25 cellular contexts compared by ENCODE assay signal in the genomic region with DNA sequence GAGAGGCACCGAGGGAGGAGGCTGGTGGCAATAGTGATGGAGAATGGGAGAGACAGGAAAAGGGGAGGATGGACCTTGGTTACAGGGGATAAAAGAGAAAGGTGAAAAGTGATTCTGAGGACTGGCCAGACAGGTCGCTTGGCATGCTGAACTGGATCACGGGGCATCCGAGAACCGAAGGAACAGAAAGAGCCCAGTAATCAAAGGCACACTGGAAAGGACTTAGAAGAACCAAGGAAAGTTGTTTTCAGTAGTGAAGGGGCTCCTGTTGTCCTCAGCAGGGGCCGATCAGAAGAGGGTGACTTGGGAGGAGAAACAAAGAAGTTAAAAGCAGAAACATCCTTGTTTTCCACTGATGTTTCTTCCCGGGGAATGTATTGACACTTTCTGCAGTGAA. TPM values are rescaled to one million over a fixed set of nuclear protein-coding genes. Genes with fewer than 3 reads are reported as not detected.
DNase-seq lines count a peak whose midpoint lies in the region; ATAC-seq, FAIRE-seq and TF ChIP-seq lines count a peak whose summit lies in the region.
"Had no signal": no experiment of that assay in that cellular context is flagged by ENCODE, and none has a peak within 500 bp of the region (broad histone marks: within the 10 kb centered on the region; RNA-seq: fewer than 3 reads in every experiment).

No MANE protein-coding gene starts in this region.

- H3K9ac ChIP-seq in H1 (replicated peaks in 1 of 4; ENCODE audit: extremely low read depth in 1 of 4, low read depth in 3 of 4, low read length in 3 of 4), result no peak overlapping the region
- H3K9ac ChIP-seq in neural progenitor cell, result no peak overlapping the region
- H3K9ac ChIP-seq: KMS-11 had no signal

- no peak overlapping the region for H2AK5ac ChIP-seq in H1 (ENCODE audit: low read depth, low read length)

- H3K9me3 Mint-ChIP-seq in activated naive CD8-positive, alpha-beta T cell treated with anti-CD3 and anti-CD28 coated beads, Interleukin-2, amount 10 ng/mL, durations not matched to agents 7 days and 5 days, result no peaks in the 10 kb centered on the region
- no peaks in the 10 kb centered on the region for H3K9me3 Mint-ChIP-seq in activated naive CD8-positive, alpha-beta T cell treated with anti-CD3 and anti-CD28 coated beads, Interleukin-2, amount 50 U/mL, for 24 hours
- no peaks in the 10 kb centered on the region for H3K9me3 Mint-ChIP-seq in neural progenitor cell
- H3K9me3 Mint-ChIP-seq: activated naive CD8-positive, alpha-beta T cell treated with anti-CD3 and anti-CD28 coated beads for 36 hours; activated T-helper 1 cell treated with anti-CD3 and anti-CD28 coated beads, Interleukin-12 subunit alpha, Interleukin-12 subunit beta, Interleukin-2, Interleukin-4 antibody, amounts not matched to agents 30 ng/mL and 10 ng/mL and 1 ng/mL, durations not matched to agents 14 hours and 24 hours and 36 hours; CD4-positive, alpha-beta T cell; effector memory CD8-positive, alpha-beta T cell; H9; T-helper 1 cell treated with Interleukin-12 subunit alpha and Interleukin-12 subunit beta and Interleukin-4 antibody, amounts not matched to agents 30 μg/mL and 1 μg/mL, for 36 hours had no signal

- H4K5ac ChIP-seq in H1 (ENCODE audit: insufficient read length, low read depth, low read length), result no peak overlapping the region

- no peak overlapping the region for H3K4me3 Mint-ChIP-seq in activated naive CD8-positive, alpha-beta T cell treated with anti-CD3 and anti-CD28 coated beads, Interleukin-2, amount 10 ng/mL, durations not matched to agents 7 days and 5 days
- no peak overlapping the region for H3K4me3 Mint-ChIP-seq in activated naive CD8-positive, alpha-beta T cell treated with anti-CD3 and anti-CD28 coated beads, Interleukin-2, amount 50 U/mL, for 24 hours
- no peak overlapping the region for H3K4me3 Mint-ChIP-seq in neural progenitor cell
- H3K4me3 Mint-ChIP-seq: activated naive CD8-positive, alpha-beta T cell treated with anti-CD3 and anti-CD28 coated beads for 36 hours; activated T-helper 1 cell treated with anti-CD3 and anti-CD28 coated beads, Interleukin-12 subunit alpha, Interleukin-12 subunit beta, Interleukin-2, Interleukin-4 antibody, amounts not matched to agents 30 ng/mL and 10 ng/mL and 1 ng/mL, durations not matched to agents 14 hours and 24 hours and 36 hours; CD4-positive, alpha-beta T cell; effector memory CD8-positive, alpha-beta T cell; H9; T-helper 1 cell treated with Interleukin-12 subunit alpha and Interleukin-12 subunit beta and Interleukin-4 antibody, amounts not matched to agents 30 μg/mL and 1 μg/mL, for 36 hours had no signal

- no peak for TF ChIP-seq EP300 in H1 (IDR thresholded peaks at IDR 0.05; ENCODE audit: borderline replicate concordance in 1 of 2, low read depth in 2 of 2, low read length in 2 of 2)

- H3K27ac ChIP-seq in H1 (ENCODE audit: low read depth, low read length), result no peak overlapping the region
- no peak overlapping the region for H3K27ac ChIP-seq in neural progenitor cell
- H3K27ac ChIP-seq: KMS-11, vagina, VCaP had no signal

- no peak overlapping the region for H3K56ac ChIP-seq in H1 (replicated peaks; ENCODE audit: insufficient read length, low read depth, low read length)

- no peak overlapping the region for H2BK12ac ChIP-seq in H1 (ENCODE audit: low read depth, low read length)

- no peak overlapping the region for H3K14ac ChIP-seq in H1 (ENCODE audit: insufficient read length)

- no peak overlapping the region for H2BK15ac ChIP-seq in H1 (ENCODE audit: low read length)

- no peak for TF ChIP-seq RAD21 in H1 (IDR thresholded peaks at IDR 0.05 in 1 of 2, conservative IDR thresholded peaks at IDR 0.05 in 1 of 2; ENCODE audit: low read depth in 2 of 2, low read length in 2 of 2)

- FAIRE-seq in H1 (lab: Jason Lieb, UNC), result no peak
- FAIRE-seq: GM12892, RCC 7860 had no signal

- no peak overlapping the region for H4K8ac ChIP-seq in H1 (ENCODE audit: extremely low read depth, insufficient read depth, low read length)

- H3K23me2 ChIP-seq in H1 (ENCODE audit: low read depth, low read length), result no peaks in the 10 kb centered on the region

- no peak overlapping the region for H3K18ac ChIP-seq in H1 (ENCODE audit: extremely low read depth, low read length)

- H2BK20ac ChIP-seq in H1 (ENCODE audit: low read length), result no peak overlapping the region

- peak overlapping the region; percentile 45 for H3K27ac Mint-ChIP-seq in activated naive CD8-positive, alpha-beta T cell treated with anti-CD3 and anti-CD28 coated beads, Interleukin-2, amount 10 ng/mL, durations not matched to agents 7 days and 5 days
- no peak overlapping the region for H3K27ac Mint-ChIP-seq in activated naive CD8-positive, alpha-beta T cell treated with anti-CD3 and anti-CD28 coated beads, Interleukin-2, amount 50 U/mL, for 24 hours
- H3K27ac Mint-ChIP-seq in neural progenitor cell, result no peak overlapping the region
- H3K27ac Mint-ChIP-seq: activated naive CD8-positive, alpha-beta T cell treated with anti-CD3 and anti-CD28 coated beads for 36 hours; activated T-helper 1 cell treated with anti-CD3 and anti-CD28 coated beads, Interleukin-12 subunit alpha, Interleukin-12 subunit beta, Interleukin-2, Interleukin-4 antibody, amounts not matched to agents 30 ng/mL and 10 ng/mL and 1 ng/mL, durations not matched to agents 14 hours and 24 hours and 36 hours; CD4-positive, alpha-beta T cell; H9; T-helper 1 cell treated with Interleukin-12 subunit alpha and Interleukin-12 subunit beta and Interleukin-4 antibody, amounts not matched to agents 30 μg/mL and 1 μg/mL, for 36 hours had no signal

- H2BK120ac ChIP-seq in H1 (replicated peaks; ENCODE audit: low read depth, low read length), result no peak overlapping the region

- H4K20me1 ChIP-seq in H1 (replicated peaks in 1 of 2; ENCODE audit: control insufficient read depth in 1 of 2, insufficient read depth in 2 of 2, low read length in 2 of 2), result no peaks in the 10 kb centered on the region
- H4K20me1 ChIP-seq in neural progenitor cell (ENCODE audit: low read depth), result no peaks in the 10 kb centered on the region

- H3K27me3 Mint-ChIP-seq in activated naive CD8-positive, alpha-beta T cell treated with anti-CD3 and anti-CD28 coated beads, Interleukin-2, amount 10 ng/mL, durations not matched to agents 7 days and 5 days, result no peaks in the 10 kb centered on the region
- no peaks in the 10 kb centered on the region for H3K27me3 Mint-ChIP-seq in activated naive CD8-positive, alpha-beta T cell treated with anti-CD3 and anti-CD28 coated beads, Interleukin-2, amount 50 U/mL, for 24 hours
- no peaks in the 10 kb centered on the region for H3K27me3 Mint-ChIP-seq in neural progenitor cell (ENCODE audit: insufficient read depth, low read depth)
- H3K27me3 Mint-ChIP-seq: activated naive CD8-positive, alpha-beta T cell treated with anti-CD3 and anti-CD28 coated beads for 36 hours; CD4-positive, alpha-beta T cell; effector memory CD8-positive, alpha-beta T cell had no signal

- H3K79me2 ChIP-seq in H1 (ENCODE audit: control insufficient read depth in 1 of 2, insufficient read depth in 2 of 2, low read length in 2 of 2), result no peaks in the 10 kb centered on the region
- no peaks in the 10 kb centered on the region for H3K79me2 ChIP-seq in neural progenitor cell (ENCODE audit: low read depth)

- no peak for DNase-seq in activated naive CD8-positive, alpha-beta T cell treated with anti-CD3 and anti-CD28 coated beads, Interleukin-2, amount 10 ng/mL, durations not matched to agents 7 days and 5 days
- no peak for DNase-seq in activated naive CD8-positive, alpha-beta T cell treated with anti-CD3 and anti-CD28 coated beads, Interleukin-2, amount 50 U/mL, for 24 hours
- no peak for DNase-seq in H1 (ENCODE audit: low read depth in 1 of 2, low spot score in 2 of 2)
- no peak for DNase-seq in neural progenitor cell (ENCODE audit: low spot score)
- DNase-seq in NCI-H226, result no peak
- DNase-seq: activated CD4-positive, alpha-beta T cell treated with anti-CD3 and anti-CD28 coated beads, Interleukin-2, amount 50 U/mL, for 1 hour; activated naive CD8-positive, alpha-beta T cell treated with anti-CD3 and anti-CD28 coated beads for 36 hours; CD4-positive, alpha-beta T cell; effector memory CD8-positive, alpha-beta T cell; H9; midbrain; MV-4-11; NCI-H187 treated with DMSO at 0.1 percent for 48 hours; stimulated activated CD4-positive, alpha-beta T cell treated with anti-CD3 and anti-CD28 coated beads, Interleukin-12 subunit alpha, Interleukin-12 subunit beta, amount 100 ng/mL, for 4 hours; substantia nigra had no signal

- no peaks in the 10 kb centered on the region for H3K27me3 ChIP-seq in H1 (replicated peaks in 1 of 4; ENCODE audit: control insufficient read depth in 3 of 4, extremely low read depth in 1 of 4, insufficient read depth in 3 of 4, low read length in 3 of 4)
- H3K27me3 ChIP-seq in neural progenitor cell, result no peaks in the 10 kb centered on the region
- H3K27me3 ChIP-seq: vagina had no signal

- H3K36me3 ChIP-seq in H1 (ENCODE audit: control insufficient read depth in 2 of 4, insufficient read depth in 4 of 4, low read length in 3 of 4) (no peaks in the 10 kb centered on the region), neural progenitor cell (no peaks in the 10 kb centered on the region)
- H3K36me3 ChIP-seq: vagina had no signal

- H3K23ac ChIP-seq in H1 (ENCODE audit: insufficient read length), result no peak overlapping the region

- H3K36me3 Mint-ChIP-seq in activated naive CD8-positive, alpha-beta T cell treated with anti-CD3 and anti-CD28 coated beads, Interleukin-2, amount 10 ng/mL, durations not matched to agents 7 days and 5 days, result peaks cover 39% of the 10 kb centered on the region
- peaks cover 77% of the 10 kb centered on the region for H3K36me3 Mint-ChIP-seq in activated naive CD8-positive, alpha-beta T cell treated with anti-CD3 and anti-CD28 coated beads, Interleukin-2, amount 50 U/mL, for 24 hours (ENCODE audit: low read depth)
- no peaks in the 10 kb centered on the region for H3K36me3 Mint-ChIP-seq in neural progenitor cell

- H3K4ac ChIP-seq in H1 (replicated peaks; ENCODE audit: insufficient read length, low read depth, low read length), result no peak overlapping the region

- POLR2A ChIA-PET in activated naive CD8-positive, alpha-beta T cell treated with anti-CD3 and anti-CD28 coated beads, Interleukin-2, amount 10 ng/mL, durations not matched to agents 7 days and 5 days (lab: Charles Lee), result no interaction called here
- POLR2A ChIA-PET in H1 (lab: Charles Lee; ENCODE audit: partially characterized antibody), result no interaction called here

- TF ChIP-seq CTCF in H1 (IDR thresholded peaks at IDR 0.05; ENCODE audit: control extremely low read depth in 1 of 3, insufficient read depth in 1 of 3, low read depth in 1 of 3, low read length in 3 of 3) (no peak), neural progenitor cell (IDR thresholded peaks at IDR 0.05) (no peak)

- no peak for TF ChIP-seq POLR2A in H1 (IDR thresholded peaks at IDR 0.05; ENCODE audit: control extremely low read depth in 1 of 2, low read depth in 2 of 2, low read length in 2 of 2)

- WGBS in H1 (ENCODE audit: extremely low coverage in 1 of 2, insufficient coverage in 1 of 2, insufficient read length in 1 of 2, insufficient replicate concordance in 2 of 2, low coverage in 1 of 2, low lambda C conversion rate in 2 of 2, missing lambda C conversion rate in 1 of 2), 2 experiments, result 84% methylated on average over 7 of the region's 7 CpGs; no CpG with 5 or more reads in 1 of the 2 experiments

- no peaks in the 10 kb centered on the region for H3K9me3 ChIP-seq in H1 (ENCODE audit: insufficient read depth in 2 of 2, low read depth in 1 of 2, low read length in 1 of 2)
- no peaks in the 10 kb centered on the region for H3K9me3 ChIP-seq in neural progenitor cell (ENCODE audit: low read depth)
- H3K9me3 ChIP-seq: vagina had no signal

- H3K4me1 ChIP-seq in H1 (replicated peaks in 1 of 4; ENCODE audit: control insufficient read depth in 3 of 4, insufficient read depth in 4 of 4, low read length in 3 of 4), result no peaks in the 10 kb centered on the region; a peak in 1 of 7 replicates
- H3K4me1 ChIP-seq in neural progenitor cell, result peaks cover 11% of the 10 kb centered on the region

- H2BK5ac ChIP-seq in H1 (ENCODE audit: low read depth, low read length), result no peak overlapping the region

- H4K91ac ChIP-seq in H1 (replicated peaks; ENCODE audit: insufficient read length, low read length), result no peak overlapping the region

- no peaks in the 10 kb centered on the region for H3F3A ChIP-seq in neural progenitor cell (ENCODE audit: low read depth)

- no peaks in the 10 kb centered on the region for H3K79me1 ChIP-seq in H1 (ENCODE audit: low read depth, low read length)

- ATAC-seq in activated naive CD8-positive, alpha-beta T cell treated with anti-CD3 and anti-CD28 coated beads, Interleukin-2, amount 10 ng/mL, durations not matched to agents 7 days and 5 days (ENCODE audit: low read depth), result no peak
- ATAC-seq in activated naive CD8-positive, alpha-beta T cell treated with anti-CD3 and anti-CD28 coated beads, Interleukin-2, amount 50 U/mL, for 24 hours, result no peak
- no peak for ATAC-seq in GM21390 (IDR thresholded peaks at IDR 0.05; ENCODE audit: unreplicated experiment)
- ATAC-seq in HG03571 (IDR thresholded peaks at IDR 0.05; ENCODE audit: unreplicated experiment), result no peak
- ATAC-seq in GM21786 (IDR thresholded peaks at IDR 0.05; ENCODE audit: unreplicated experiment), result no peak
- ATAC-seq: effector memory CD8-positive, alpha-beta T cell had no signal

- H3K4me2 ChIP-seq in H1 (ENCODE audit: insufficient read depth in 1 of 2, low read depth in 2 of 2, low read length in 2 of 2) (no peak overlapping the region), neural progenitor cell (no peak overlapping the region)
- H3K4me2 ChIP-seq: KMS-11 had no signal

- CTCF ChIA-PET in H1 (lab: Charles Lee; ENCODE audit: partially characterized antibody), result interaction anchor here (2.1 to 2.4 kb wide), 2 partner anchors 9 to 23 kb away, joined by 9 to 11 read pairs; no protein-coding TSS in a partner anchor

- peak overlapping the region; percentile 68; the same call in 1 of the 2 replicates for H2AFZ ChIP-seq in H1 (ENCODE audit: low read length)
- H2AFZ ChIP-seq in neural progenitor cell (replicated peaks), result peak overlapping the region; percentile 55

- H3K4me3 ChIP-seq in H1 (ENCODE audit: extremely low read depth in 1 of 4, insufficient read depth in 2 of 4, low read depth in 3 of 4, low read length in 4 of 4) (no peak overlapping the region), neural progenitor cell (no peak overlapping the region)
- H3K4me3 ChIP-seq: vagina had no signal

- peaks cover 17% of the 10 kb centered on the region for H3K4me1 Mint-ChIP-seq in activated naive CD8-positive, alpha-beta T cell treated with anti-CD3 and anti-CD28 coated beads, Interleukin-2, amount 10 ng/mL, durations not matched to agents 7 days and 5 days
- H3K4me1 Mint-ChIP-seq in activated naive CD8-positive, alpha-beta T cell treated with anti-CD3 and anti-CD28 coated beads, Interleukin-2, amount 50 U/mL, for 24 hours, result peaks cover 15% of the 10 kb centered on the region
- peaks cover 2% of the 10 kb centered on the region for H3K4me1 Mint-ChIP-seq in neural progenitor cell

RNA-seq across cellular contexts. Expression of gene SYTL3, which starts 18.9 kb away (rescaled TPM):
- 10 to 100 TPM; 65.3 to 71.7 TPM for total RNA-seq in activated naive CD8-positive, alpha-beta T cell treated with anti-CD3 and anti-CD28 coated beads, Interleukin-2, amount 10 ng/mL, durations not matched to agents 7 days and 5 days
- 0.42 and 0.99 TPM in 2 replicates for total RNA-seq in H1 (2021; fragmentation: NEBNext Ultra II Directional; extraction: Animal tissue kit (Norgen Biotek cat#: 25700))
- 0.27 and 0.28 TPM in 2 replicates for polyA plus RNA-seq in H1 (2011; rRNA removed)
- 0.35 TPM for polyA plus RNA-seq in H1 (2011; cell fraction: cytosol; rRNA removed)
- polyA plus RNA-seq in H1 (2011; cell fraction: nucleus; rRNA removed), result 0.19 TPM
- polyA plus RNA-seq in H1 (2012, experiment 1 of 2), result 0.29 to 0.46 TPM (median 0.34 TPM) in 4 replicates
- 0.34 TPM for polyA plus RNA-seq in H1 (2012, experiment 2 of 2)
- polyA plus RNA-seq in H1 (2013, experiment 1 of 2), result 0.20 TPM
- polyA plus RNA-seq in H1 (2013, experiment 2 of 2), result 0.24 TPM
- polyA minus RNA-seq in H1 (2011; rRNA and poly(A)+ RNA removed), result 0.22 and 0.35 TPM in 2 replicates
- polyA minus RNA-seq in H1 (2011; cell fraction: cytosol; rRNA and poly(A)+ RNA removed), result not detected
- polyA minus RNA-seq in H1 (2011; cell fraction: nucleus; rRNA and poly(A)+ RNA removed), result 0.50 TPM
- 0.25 TPM in 1 of 2 replicates, not detected in the other for total RNA-seq in neural progenitor cell (ENCODE audit: low replicate concordance)

RNA-seq across cellular contexts. Expression of gene DYNLT1, which starts 24.2 kb away (rescaled TPM):
- 100 to 1,000 TPM in 1 of 2 experiments, 10 to 100 TPM in 1; 99.9 to 102 TPM for total RNA-seq in activated naive CD8-positive, alpha-beta T cell treated with anti-CD3 and anti-CD28 coated beads, Interleukin-2, amount 10 ng/mL, durations not matched to agents 7 days and 5 days
- total RNA-seq in H1 (2021; fragmentation: NEBNext Ultra II Directional; extraction: Animal tissue kit (Norgen Biotek cat#: 25700)), result 109 and 119 TPM in 2 replicates
- 148 and 245 TPM in 2 replicates for polyA plus RNA-seq in H1 (2011; rRNA removed)
- 164 TPM for polyA plus RNA-seq in H1 (2011; cell fraction: cytosol; rRNA removed)
- polyA plus RNA-seq in H1 (2011; cell fraction: nucleus; rRNA removed), result 78.1 TPM
- polyA plus RNA-seq in H1 (2012, experiment 1 of 2), result 140 to 180 TPM (median 156 TPM) in 4 replicates
- polyA plus RNA-seq in H1 (2012, experiment 2 of 2), result 183 TPM
- polyA plus RNA-seq in H1 (2013, experiment 1 of 2), result 117 TPM
- 115 TPM for polyA plus RNA-seq in H1 (2013, experiment 2 of 2)
- polyA minus RNA-seq in H1 (2011; rRNA and poly(A)+ RNA removed), result 88.5 and 108 TPM in 2 replicates
- 26.3 TPM for polyA minus RNA-seq in H1 (2011; cell fraction: cytosol; rRNA and poly(A)+ RNA removed)
- 29.9 TPM for polyA minus RNA-seq in H1 (2011; cell fraction: nucleus; rRNA and poly(A)+ RNA removed)
- 71.1 and 82.8 TPM in 2 replicates for total RNA-seq in neural progenitor cell (ENCODE audit: low replicate concordance)

Comparison
In these comparisons a context has a peak if more than half of its experiments do, and no peak if none do; other contexts are left out.
1. RNA of gene SYTL3, which starts 18.9 kb away (total RNA-seq): 65.3 to 71.7 TPM in activated naive CD8-positive, alpha-beta T cell treated with anti-CD3 and anti-CD28 coated beads, Interleukin-2, amount 10 ng/mL, durations not matched to agents 7 days and 5 days; 0.42 to 0.99 TPM in H1 and 0.25 TPM in neural progenitor cell; every median in the first group is over 10 times any median in the second.